16 cellular contexts compared by ENCODE assay signal in the genomic region with DNA sequence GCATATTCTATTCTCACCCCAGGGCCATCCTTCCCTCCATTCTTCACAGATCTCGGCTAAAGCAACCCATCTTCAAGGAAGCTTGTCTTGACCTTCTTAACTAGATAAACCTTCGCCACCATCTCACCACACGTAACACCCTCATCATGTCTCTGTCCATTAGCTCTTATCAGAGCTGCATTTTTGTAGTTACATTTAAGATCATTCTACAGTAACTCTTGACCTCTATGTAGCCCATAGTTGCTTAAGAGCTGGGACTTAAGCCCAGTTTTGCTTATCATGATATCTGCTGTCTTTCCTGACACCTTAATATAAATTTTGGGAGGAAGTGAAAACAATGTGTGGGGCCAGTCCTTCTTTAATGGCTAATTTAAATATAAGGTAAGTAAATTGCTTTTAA.
"Had no signal": no experiment of that assay in that cellular context is flagged by ENCODE, and none has a peak within 500 bp of the region (broad histone marks: within the 10 kb centered on the region; RNA-seq: fewer than 3 reads in every experiment).

No MANE protein-coding gene starts in this region.

- DNase-seq: MM.1S, NCI-H1048, NCI-H1105, NCI-H1417, NCI-H1436 treated with DMSO at 0.1 percent for 48 hours, NCI-H1694, NCI-H187 treated with DMSO at 0.1 percent for 48 hours, NCI-H2029 treated with DMSO at 0.1 percent for 48 hours, NCI-H2171 treated with DMSO at 0.1 percent for 48 hours, NCI-H524, NCI-H69, NCI-H774, Right ventricle myocardium superior, SIG-M5 had no signal

- H3K36me3 Mint-ChIP-seq: IgD-negative memory B cell had no signal

- ATAC-seq: K562 had no signal

- H3K27ac Mint-ChIP-seq: IgD-negative memory B cell had no signal
